2 cellular contexts compared by ENCODE assay signal in the genomic region with DNA sequence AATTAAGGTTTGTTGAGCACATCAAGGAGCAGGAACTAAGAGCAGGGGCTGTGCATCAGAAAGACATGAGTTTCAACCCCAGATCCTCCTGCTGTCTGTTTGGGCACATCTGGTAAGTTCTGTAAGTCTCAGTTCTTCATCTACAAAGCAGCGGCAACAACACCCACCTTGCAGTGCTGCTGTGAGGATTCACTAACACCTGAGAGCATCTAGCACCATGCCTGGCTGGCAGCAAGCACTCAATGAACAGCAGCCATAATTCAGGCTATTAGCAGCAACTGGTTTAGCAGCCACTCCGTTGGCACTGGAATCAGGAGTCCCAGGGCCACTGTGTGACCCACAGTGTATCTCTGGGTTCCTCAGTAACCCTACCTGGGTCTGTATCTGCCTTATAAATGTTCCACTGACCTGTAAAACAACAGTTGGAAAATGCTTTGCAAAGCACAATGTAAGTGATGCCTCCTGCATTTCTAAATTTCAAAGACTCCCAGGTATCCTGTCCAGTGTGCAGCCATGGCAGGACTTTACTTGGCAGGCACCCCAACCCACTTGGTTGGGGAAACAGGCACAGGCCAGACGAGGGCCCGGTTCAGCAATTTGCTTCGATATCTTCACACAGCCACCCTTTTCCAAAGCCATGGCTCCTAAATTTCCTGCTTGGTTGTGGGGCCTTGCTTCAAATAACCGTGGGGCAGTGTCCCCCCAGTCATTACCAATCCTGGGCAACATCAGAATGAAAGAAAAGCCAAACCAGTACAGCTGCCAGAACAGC.
A peak's percentile ranks its signal among the peaks of the same experiment; 100 is the strongest.
TF ChIP-seq lines count a peak whose summit lies in the region.

No MANE protein-coding gene starts in this region.

TF ChIP-seq in IMR-90, 13 proteins besides CTCF, POLR2A, EP300 and RAD21:
- no peak for TF ChIP-seq BHLHE40 (IDR thresholded peaks at IDR 0.05; ENCODE audit: low read depth, low read length)
- TF ChIP-seq RFX5 (IDR thresholded peaks at IDR 0.05; ENCODE audit: low read depth, low read length) = no peak
- TF ChIP-seq CEBPB (IDR thresholded peaks at IDR 0.05; ENCODE audit: low read depth, low read length) = no peak
- TF ChIP-seq SMC3 (IDR thresholded peaks at IDR 0.05; ENCODE audit: low read depth, low read length) = no peak
- no peak for TF ChIP-seq MAFK (IDR thresholded peaks at IDR 0.05; ENCODE audit: low read depth, low read length)
- TF ChIP-seq RCOR1 (IDR thresholded peaks at IDR 0.05; ENCODE audit: insufficient replicate concordance, low read length) = no peak
- no peak for TF ChIP-seq MAZ (IDR thresholded peaks at IDR 0.05; ENCODE audit: borderline replicate concordance, low read depth, low read length)
- TF ChIP-seq, protein P1, sequence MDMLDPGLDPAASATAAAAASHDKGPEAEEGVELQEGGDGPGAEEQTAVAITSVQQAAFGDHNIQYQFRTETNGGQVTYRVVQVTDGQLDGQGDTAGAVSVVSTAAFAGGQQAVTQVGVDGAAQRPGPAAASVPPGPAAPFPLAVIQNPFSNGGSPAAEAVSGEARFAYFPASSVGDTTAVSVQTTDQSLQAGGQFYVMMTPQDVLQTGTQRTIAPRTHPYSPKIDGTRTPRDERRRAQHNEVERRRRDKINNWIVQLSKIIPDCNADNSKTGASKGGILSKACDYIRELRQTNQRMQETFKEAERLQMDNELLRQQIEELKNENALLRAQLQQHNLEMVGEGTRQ (IDR thresholded peaks at IDR 0.05; ENCODE audit: low read depth, low read length) = no peak
- TF ChIP-seq CHD1 (IDR thresholded peaks at IDR 0.05; ENCODE audit: low read depth, low read length) = no peak
- no peak for TF ChIP-seq FOS (IDR thresholded peaks at IDR 0.05; ENCODE audit: low read depth, low read length)
- TF ChIP-seq, protein P2, sequence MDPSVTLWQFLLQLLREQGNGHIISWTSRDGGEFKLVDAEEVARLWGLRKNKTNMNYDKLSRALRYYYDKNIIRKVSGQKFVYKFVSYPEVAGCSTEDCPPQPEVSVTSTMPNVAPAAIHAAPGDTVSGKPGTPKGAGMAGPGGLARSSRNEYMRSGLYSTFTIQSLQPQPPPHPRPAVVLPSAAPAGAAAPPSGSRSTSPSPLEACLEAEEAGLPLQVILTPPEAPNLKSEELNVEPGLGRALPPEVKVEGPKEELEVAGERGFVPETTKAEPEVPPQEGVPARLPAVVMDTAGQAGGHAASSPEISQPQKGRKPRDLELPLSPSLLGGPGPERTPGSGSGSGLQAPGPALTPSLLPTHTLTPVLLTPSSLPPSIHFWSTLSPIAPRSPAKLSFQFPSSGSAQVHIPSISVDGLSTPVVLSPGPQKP (IDR thresholded peaks at IDR 0.05; ENCODE audit: borderline replicate concordance, low read depth, low read length) = no peak
- no peak for TF ChIP-seq MXI1 (IDR thresholded peaks at IDR 0.05; ENCODE audit: borderline replicate concordance, low read depth, low read length)
- TF ChIP-seq NFE2L2 (IDR thresholded peaks at IDR 0.05; ENCODE audit: low read depth, low read length) = no peak

TF ChIP-seq in K562, 482 proteins besides CTCF, POLR2A, EP300 and RAD21 (continues in another document):
- no peak for TF ChIP-seq ZNF717 (CRISPR knock-in tag; IDR thresholded peaks at IDR 0.05)
- TF ChIP-seq WHSC1 (IDR thresholded peaks at IDR 0.05; ENCODE audit: low read length) = peak; percentile 83
- TF ChIP-seq, protein P3, sequence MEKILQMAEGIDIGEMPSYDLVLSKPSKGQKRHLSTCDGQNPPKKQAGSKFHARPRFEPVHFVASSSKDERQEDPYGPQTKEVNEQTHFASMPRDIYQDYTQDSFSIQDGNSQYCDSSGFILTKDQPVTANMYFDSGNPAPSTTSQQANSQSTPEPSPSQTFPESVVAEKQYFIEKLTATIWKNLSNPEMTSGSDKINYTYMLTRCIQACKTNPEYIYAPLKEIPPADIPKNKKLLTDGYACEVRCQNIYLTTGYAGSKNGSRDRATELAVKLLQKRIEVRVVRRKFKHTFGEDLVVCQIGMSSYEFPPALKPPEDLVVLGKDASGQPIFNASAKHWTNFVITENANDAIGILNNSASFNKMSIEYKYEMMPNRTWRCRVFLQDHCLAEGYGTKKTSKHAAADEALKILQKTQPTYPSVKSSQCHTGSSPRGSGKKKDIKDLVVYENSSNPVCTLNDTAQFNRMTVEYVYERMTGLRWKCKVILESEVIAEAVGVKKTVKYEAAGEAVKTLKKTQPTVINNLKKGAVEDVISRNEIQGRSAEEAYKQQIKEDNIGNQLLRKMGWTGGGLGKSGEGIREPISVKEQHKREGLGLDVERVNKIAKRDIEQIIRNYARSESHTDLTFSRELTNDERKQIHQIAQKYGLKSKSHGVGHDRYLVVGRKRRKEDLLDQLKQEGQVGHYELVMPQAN (IDR thresholded peaks at IDR 0.05; ENCODE audit: borderline replicate concordance) = no peak
- TF ChIP-seq, protein P4, sequence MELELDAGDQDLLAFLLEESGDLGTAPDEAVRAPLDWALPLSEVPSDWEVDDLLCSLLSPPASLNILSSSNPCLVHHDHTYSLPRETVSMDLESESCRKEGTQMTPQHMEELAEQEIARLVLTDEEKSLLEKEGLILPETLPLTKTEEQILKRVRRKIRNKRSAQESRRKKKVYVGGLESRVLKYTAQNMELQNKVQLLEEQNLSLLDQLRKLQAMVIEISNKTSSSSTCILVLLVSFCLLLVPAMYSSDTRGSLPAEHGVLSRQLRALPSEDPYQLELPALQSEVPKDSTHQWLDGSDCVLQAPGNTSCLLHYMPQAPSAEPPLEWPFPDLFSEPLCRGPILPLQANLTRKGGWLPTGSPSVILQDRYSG (tag; conservative IDR thresholded peaks at IDR 0.05; ENCODE audit: low read depth) = 0 out of 2 replicates have a peak, but pooled peaks have one; percentile 36
- TF ChIP-seq MTA1 (IDR thresholded peaks at IDR 0.05; ENCODE audit: borderline replicate concordance) = no peak
- TF ChIP-seq ZNF316 (IDR thresholded peaks at IDR 0.05) = peak; percentile 9; the same call in 1 of the 2 replicates
- 0 out of 2 replicates have a peak, but pooled peaks have one; percentile 9 for TF ChIP-seq RBFOX2 (IDR thresholded peaks at IDR 0.05; ENCODE audit: low read depth, low read length)
- TF ChIP-seq, protein P5, sequence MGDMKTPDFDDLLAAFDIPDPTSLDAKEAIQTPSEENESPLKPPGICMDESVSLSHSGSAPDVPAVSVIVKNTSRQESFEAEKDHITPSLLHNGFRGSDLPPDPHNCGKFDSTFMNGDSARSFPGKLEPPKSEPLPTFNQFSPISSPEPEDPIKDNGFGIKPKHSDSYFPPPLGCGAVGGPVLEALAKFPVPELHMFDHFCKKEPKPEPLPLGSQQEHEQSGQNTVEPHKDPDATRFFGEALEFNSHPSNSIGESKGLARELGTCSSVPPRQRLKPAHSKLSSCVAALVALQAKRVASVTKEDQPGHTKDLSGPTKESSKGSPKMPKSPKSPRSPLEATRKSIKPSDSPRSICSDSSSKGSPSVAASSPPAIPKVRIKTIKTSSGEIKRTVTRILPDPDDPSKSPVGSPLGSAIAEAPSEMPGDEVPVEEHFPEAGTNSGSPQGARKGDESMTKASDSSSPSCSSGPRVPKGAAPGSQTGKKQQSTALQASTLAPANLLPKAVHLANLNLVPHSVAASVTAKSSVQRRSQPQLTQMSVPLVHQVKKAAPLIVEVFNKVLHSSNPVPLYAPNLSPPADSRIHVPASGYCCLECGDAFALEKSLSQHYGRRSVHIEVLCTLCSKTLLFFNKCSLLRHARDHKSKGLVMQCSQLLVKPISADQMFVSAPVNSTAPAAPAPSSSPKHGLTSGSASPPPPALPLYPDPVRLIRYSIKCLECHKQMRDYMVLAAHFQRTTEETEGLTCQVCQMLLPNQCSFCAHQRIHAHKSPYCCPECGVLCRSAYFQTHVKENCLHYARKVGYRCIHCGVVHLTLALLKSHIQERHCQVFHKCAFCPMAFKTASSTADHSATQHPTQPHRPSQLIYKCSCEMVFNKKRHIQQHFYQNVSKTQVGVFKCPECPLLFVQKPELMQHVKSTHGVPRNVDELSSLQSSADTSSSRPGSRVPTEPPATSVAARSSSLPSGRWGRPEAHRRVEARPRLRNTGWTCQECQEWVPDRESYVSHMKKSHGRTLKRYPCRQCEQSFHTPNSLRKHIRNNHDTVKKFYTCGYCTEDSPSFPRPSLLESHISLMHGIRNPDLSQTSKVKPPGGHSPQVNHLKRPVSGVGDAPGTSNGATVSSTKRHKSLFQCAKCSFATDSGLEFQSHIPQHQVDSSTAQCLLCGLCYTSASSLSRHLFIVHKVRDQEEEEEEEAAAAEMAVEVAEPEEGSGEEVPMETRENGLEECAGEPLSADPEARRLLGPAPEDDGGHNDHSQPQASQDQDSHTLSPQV (IDR thresholded peaks at IDR 0.05) = 0 out of 2 replicates have a peak, but pooled peaks have one; percentile 56
- TF ChIP-seq, protein P6, sequence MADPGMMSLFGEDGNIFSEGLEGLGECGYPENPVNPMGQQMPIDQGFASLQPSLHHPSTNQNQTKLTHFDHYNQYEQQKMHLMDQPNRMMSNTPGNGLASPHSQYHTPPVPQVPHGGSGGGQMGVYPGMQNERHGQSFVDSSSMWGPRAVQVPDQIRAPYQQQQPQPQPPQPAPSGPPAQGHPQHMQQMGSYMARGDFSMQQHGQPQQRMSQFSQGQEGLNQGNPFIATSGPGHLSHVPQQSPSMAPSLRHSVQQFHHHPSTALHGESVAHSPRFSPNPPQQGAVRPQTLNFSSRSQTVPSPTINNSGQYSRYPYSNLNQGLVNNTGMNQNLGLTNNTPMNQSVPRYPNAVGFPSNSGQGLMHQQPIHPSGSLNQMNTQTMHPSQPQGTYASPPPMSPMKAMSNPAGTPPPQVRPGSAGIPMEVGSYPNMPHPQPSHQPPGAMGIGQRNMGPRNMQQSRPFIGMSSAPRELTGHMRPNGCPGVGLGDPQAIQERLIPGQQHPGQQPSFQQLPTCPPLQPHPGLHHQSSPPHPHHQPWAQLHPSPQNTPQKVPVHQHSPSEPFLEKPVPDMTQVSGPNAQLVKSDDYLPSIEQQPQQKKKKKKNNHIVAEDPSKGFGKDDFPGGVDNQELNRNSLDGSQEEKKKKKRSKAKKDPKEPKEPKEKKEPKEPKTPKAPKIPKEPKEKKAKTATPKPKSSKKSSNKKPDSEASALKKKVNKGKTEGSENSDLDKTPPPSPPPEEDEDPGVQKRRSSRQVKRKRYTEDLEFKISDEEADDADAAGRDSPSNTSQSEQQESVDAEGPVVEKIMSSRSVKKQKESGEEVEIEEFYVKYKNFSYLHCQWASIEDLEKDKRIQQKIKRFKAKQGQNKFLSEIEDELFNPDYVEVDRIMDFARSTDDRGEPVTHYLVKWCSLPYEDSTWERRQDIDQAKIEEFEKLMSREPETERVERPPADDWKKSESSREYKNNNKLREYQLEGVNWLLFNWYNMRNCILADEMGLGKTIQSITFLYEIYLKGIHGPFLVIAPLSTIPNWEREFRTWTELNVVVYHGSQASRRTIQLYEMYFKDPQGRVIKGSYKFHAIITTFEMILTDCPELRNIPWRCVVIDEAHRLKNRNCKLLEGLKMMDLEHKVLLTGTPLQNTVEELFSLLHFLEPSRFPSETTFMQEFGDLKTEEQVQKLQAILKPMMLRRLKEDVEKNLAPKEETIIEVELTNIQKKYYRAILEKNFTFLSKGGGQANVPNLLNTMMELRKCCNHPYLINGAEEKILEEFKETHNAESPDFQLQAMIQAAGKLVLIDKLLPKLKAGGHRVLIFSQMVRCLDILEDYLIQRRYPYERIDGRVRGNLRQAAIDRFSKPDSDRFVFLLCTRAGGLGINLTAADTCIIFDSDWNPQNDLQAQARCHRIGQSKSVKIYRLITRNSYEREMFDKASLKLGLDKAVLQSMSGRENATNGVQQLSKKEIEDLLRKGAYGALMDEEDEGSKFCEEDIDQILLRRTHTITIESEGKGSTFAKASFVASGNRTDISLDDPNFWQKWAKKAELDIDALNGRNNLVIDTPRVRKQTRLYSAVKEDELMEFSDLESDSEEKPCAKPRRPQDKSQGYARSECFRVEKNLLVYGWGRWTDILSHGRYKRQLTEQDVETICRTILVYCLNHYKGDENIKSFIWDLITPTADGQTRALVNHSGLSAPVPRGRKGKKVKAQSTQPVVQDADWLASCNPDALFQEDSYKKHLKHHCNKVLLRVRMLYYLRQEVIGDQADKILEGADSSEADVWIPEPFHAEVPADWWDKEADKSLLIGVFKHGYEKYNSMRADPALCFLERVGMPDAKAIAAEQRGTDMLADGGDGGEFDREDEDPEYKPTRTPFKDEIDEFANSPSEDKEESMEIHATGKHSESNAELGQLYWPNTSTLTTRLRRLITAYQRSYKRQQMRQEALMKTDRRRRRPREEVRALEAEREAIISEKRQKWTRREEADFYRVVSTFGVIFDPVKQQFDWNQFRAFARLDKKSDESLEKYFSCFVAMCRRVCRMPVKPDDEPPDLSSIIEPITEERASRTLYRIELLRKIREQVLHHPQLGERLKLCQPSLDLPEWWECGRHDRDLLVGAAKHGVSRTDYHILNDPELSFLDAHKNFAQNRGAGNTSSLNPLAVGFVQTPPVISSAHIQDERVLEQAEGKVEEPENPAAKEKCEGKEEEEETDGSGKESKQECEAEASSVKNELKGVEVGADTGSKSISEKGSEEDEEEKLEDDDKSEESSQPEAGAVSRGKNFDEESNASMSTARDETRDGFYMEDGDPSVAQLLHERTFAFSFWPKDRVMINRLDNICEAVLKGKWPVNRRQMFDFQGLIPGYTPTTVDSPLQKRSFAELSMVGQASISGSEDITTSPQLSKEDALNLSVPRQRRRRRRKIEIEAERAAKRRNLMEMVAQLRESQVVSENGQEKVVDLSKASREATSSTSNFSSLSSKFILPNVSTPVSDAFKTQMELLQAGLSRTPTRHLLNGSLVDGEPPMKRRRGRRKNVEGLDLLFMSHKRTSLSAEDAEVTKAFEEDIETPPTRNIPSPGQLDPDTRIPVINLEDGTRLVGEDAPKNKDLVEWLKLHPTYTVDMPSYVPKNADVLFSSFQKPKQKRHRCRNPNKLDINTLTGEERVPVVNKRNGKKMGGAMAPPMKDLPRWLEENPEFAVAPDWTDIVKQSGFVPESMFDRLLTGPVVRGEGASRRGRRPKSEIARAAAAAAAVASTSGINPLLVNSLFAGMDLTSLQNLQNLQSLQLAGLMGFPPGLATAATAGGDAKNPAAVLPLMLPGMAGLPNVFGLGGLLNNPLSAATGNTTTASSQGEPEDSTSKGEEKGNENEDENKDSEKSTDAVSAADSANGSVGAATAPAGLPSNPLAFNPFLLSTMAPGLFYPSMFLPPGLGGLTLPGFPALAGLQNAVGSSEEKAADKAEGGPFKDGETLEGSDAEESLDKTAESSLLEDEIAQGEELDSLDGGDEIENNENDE (IDR thresholded peaks at IDR 0.05; ENCODE audit: low read depth, low read length) = no peak
- no peak for TF ChIP-seq TEAD4 (IDR thresholded peaks at IDR 0.05; ENCODE audit: low read length)
- TF ChIP-seq TEAD4 (CRISPR knock-in tag; IDR thresholded peaks at IDR 0.05; ENCODE audit: borderline replicate concordance) = no peak
- no peak for TF ChIP-seq POLR3A (IDR thresholded peaks at IDR 0.05; ENCODE audit: borderline replicate concordance, extremely low read depth, insufficient read depth, insufficient read length)
- TF ChIP-seq, protein P7, sequence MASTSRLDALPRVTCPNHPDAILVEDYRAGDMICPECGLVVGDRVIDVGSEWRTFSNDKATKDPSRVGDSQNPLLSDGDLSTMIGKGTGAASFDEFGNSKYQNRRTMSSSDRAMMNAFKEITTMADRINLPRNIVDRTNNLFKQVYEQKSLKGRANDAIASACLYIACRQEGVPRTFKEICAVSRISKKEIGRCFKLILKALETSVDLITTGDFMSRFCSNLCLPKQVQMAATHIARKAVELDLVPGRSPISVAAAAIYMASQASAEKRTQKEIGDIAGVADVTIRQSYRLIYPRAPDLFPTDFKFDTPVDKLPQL (IDR thresholded peaks at IDR 0.05; ENCODE audit: extremely low read depth, insufficient read length) = no peak
- TF ChIP-seq HDAC3 (IDR thresholded peaks at IDR 0.05; ENCODE audit: borderline replicate concordance, partially characterized antibody) = no peak
- no peak for TF ChIP-seq MXI1 (IDR thresholded peaks at IDR 0.05; ENCODE audit: low read depth, low read length)
- no peak for TF ChIP-seq HEY1 (CRISPR knock-in tag; IDR thresholded peaks at IDR 0.05; ENCODE audit: borderline replicate concordance)
- no peak for TF ChIP-seq KLF6 (CRISPR knock-in tag; IDR thresholded peaks at IDR 0.05; ENCODE audit: borderline replicate concordance)
- TF ChIP-seq KLF13 (tag; IDR thresholded peaks at IDR 0.05; ENCODE audit: borderline replicate concordance, low read depth) = no peak
- TF ChIP-seq MED1 (CRISPR knock-in tag; IDR thresholded peaks at IDR 0.05; ENCODE audit: borderline replicate concordance) = peak; percentile 46; the same call in 1 of the 2 replicates
- TF ChIP-seq CREBBP (IDR thresholded peaks at IDR 0.05; ENCODE audit: low read depth, low read length) = no peak
- TF ChIP-seq CXXC5 (CRISPR knock-in tag; IDR thresholded peaks at IDR 0.05) = 0 out of 2 replicates have a peak, but pooled peaks have one; percentile 8
- TF ChIP-seq DPF2 (IDR thresholded peaks at IDR 0.05) = no peak
